ENCODE assay signal across 1 cellular context in the genomic region with DNA sequence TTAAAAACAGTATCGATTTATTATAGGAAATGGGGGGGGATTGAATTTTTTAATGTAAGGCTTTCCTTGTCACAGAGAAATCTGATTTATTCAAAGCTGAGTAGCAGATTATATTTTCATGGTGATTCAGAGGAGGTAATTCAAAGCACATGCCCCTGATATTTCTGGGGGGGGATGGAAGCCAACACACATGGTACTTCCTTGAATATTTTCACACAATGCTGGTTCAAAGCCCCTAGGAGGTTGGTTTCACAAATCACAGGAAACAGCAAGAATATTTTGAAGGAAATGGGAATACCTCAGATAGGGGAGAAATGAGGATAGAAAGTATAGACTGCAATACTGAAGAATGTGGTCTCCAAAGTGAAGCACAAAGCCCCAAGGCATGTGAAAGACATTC.
TF ChIP-seq lines count a peak whose summit lies in the region.

No MANE protein-coding gene starts in this region.

TF ChIP-seq in IMR-90, 13 proteins besides CTCF, POLR2A, EP300 and RAD21:
- TF ChIP-seq MAFK (IDR thresholded peaks at IDR 0.05; ENCODE audit: low read depth, low read length) (no peak), USF2 (IDR thresholded peaks at IDR 0.05; ENCODE audit: low read depth, low read length) (no peak), NFE2L2 (IDR thresholded peaks at IDR 0.05; ENCODE audit: low read depth, low read length) (no peak), RFX5 (IDR thresholded peaks at IDR 0.05; ENCODE audit: low read depth, low read length) (no peak), BHLHE40 (IDR thresholded peaks at IDR 0.05; ENCODE audit: low read depth, low read length) (no peak), FOS (IDR thresholded peaks at IDR 0.05; ENCODE audit: low read depth, low read length) (no peak), RCOR1 (IDR thresholded peaks at IDR 0.05; ENCODE audit: insufficient replicate concordance, low read length) (no peak), SMC3 (IDR thresholded peaks at IDR 0.05; ENCODE audit: low read depth, low read length) (no peak), MAZ (IDR thresholded peaks at IDR 0.05; ENCODE audit: borderline replicate concordance, low read depth, low read length) (no peak), CEBPB (IDR thresholded peaks at IDR 0.05; ENCODE audit: low read depth, low read length) (no peak), MXI1 (IDR thresholded peaks at IDR 0.05; ENCODE audit: borderline replicate concordance, low read depth, low read length) (no peak), CHD1 (IDR thresholded peaks at IDR 0.05; ENCODE audit: low read depth, low read length) (no peak)
- TF ChIP-seq, protein P1, sequence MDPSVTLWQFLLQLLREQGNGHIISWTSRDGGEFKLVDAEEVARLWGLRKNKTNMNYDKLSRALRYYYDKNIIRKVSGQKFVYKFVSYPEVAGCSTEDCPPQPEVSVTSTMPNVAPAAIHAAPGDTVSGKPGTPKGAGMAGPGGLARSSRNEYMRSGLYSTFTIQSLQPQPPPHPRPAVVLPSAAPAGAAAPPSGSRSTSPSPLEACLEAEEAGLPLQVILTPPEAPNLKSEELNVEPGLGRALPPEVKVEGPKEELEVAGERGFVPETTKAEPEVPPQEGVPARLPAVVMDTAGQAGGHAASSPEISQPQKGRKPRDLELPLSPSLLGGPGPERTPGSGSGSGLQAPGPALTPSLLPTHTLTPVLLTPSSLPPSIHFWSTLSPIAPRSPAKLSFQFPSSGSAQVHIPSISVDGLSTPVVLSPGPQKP (IDR thresholded peaks at IDR 0.05; ENCODE audit: borderline replicate concordance, low read depth, low read length) = no peak
